In genomic region chr20:33672426-33673114, GRCh38 we compare ENCODE assay signal across 1 cellular context.
TF ChIP-seq lines count a peak whose summit lies in the region.

No MANE protein-coding gene starts in this region.

TF ChIP-seq in HepG2, 621 proteins besides CTCF, POLR2A, EP300 and RAD21 (continued from another document):
- TF ChIP-seq HMGXB3 (CRISPR knock-in tag; IDR thresholded peaks at IDR 0.05; ENCODE audit: borderline replicate concordance): no peak
- no peak for TF ChIP-seq LRRFIP1 (CRISPR knock-in tag; conservative IDR thresholded peaks at IDR 0.05)
- TF ChIP-seq ZNF235 (CRISPR knock-in tag; IDR thresholded peaks at IDR 0.05; ENCODE audit: borderline replicate concordance): no peak
- peak; percentile 2; the same call in 1 of the 2 replicates for TF ChIP-seq ZNF143 (CRISPR knock-in tag; IDR thresholded peaks at IDR 0.05)
- TF ChIP-seq ZSCAN9 (CRISPR knock-in tag; IDR thresholded peaks at IDR 0.05; ENCODE audit: borderline replicate concordance): no peak
- TF ChIP-seq DNMT1 (CRISPR knock-in tag; IDR thresholded peaks at IDR 0.05): no peak
- peak; percentile 28; the same call in 1 of the 2 replicates for TF ChIP-seq ZNF550 (CRISPR knock-in tag; IDR thresholded peaks at IDR 0.05; ENCODE audit: borderline replicate concordance)
- TF ChIP-seq KDM1A (CRISPR knock-in tag; IDR thresholded peaks at IDR 0.05): peak; percentile 71
- TF ChIP-seq TOE1 (CRISPR knock-in tag; IDR thresholded peaks at IDR 0.05): no peak
- TF ChIP-seq ZSCAN25 (CRISPR knock-in tag; IDR thresholded peaks at IDR 0.05): 0 out of 2 replicates have a peak, but pooled peaks have one; percentile 15
- TF ChIP-seq GATA4 (IDR thresholded peaks at IDR 0.05; ENCODE audit: borderline replicate concordance, low read depth): 0 out of 2 replicates have a peak, but pooled peaks have one; percentile 9
- TF ChIP-seq FIP1L1 (IDR thresholded peaks at IDR 0.05; ENCODE audit: borderline replicate concordance, insufficient read depth, low read depth, low read length): 0 out of 2 replicates have a peak, but pooled peaks have one; percentile 17
- no peak for TF ChIP-seq HDAC6 (IDR thresholded peaks at IDR 0.05; ENCODE audit: low read depth, low read length)
- TF ChIP-seq ZSCAN29 (CRISPR knock-in tag; conservative IDR thresholded peaks at IDR 0.05): no peak
- no peak; the same call in 1 of the 2 replicates for TF ChIP-seq ZNF572 (CRISPR knock-in tag; IDR thresholded peaks at IDR 0.05)
- TF ChIP-seq ZBTB46 (CRISPR knock-in tag; IDR thresholded peaks at IDR 0.05; ENCODE audit: borderline replicate concordance): no peak
- TF ChIP-seq ZNF501 (CRISPR knock-in tag; IDR thresholded peaks at IDR 0.05): no peak
- TF ChIP-seq ZNF3 (CRISPR knock-in tag; IDR thresholded peaks at IDR 0.05): no peak
- no peak for TF ChIP-seq HMG20A (CRISPR knock-in tag; IDR thresholded peaks at IDR 0.05; ENCODE audit: borderline replicate concordance)
- TF ChIP-seq PTBP1 (IDR thresholded peaks at IDR 0.05; ENCODE audit: low read depth, low read length, poor library complexity, severe bottlenecking): peak; percentile 28
- TF ChIP-seq GATAD2A (CRISPR knock-in tag; IDR thresholded peaks at IDR 0.05): peak; percentile 26; the same call in 1 of the 2 replicates
- 0 out of 2 replicates have a peak, but pooled peaks have one; percentile 3 for TF ChIP-seq ZNF343 (CRISPR knock-in tag; IDR thresholded peaks at IDR 0.05)
- TF ChIP-seq SMARCE1 (IDR thresholded peaks at IDR 0.05; ENCODE audit: borderline replicate concordance): no peak
- TF ChIP-seq AFF4 (CRISPR knock-in tag; IDR thresholded peaks at IDR 0.05): no peak
- TF ChIP-seq ZNF598 (CRISPR knock-in tag; IDR thresholded peaks at IDR 0.05; ENCODE audit: borderline replicate concordance): no peak
- no peak; the same call in 1 of the 2 replicates for TF ChIP-seq CAMTA2 (CRISPR knock-in tag; IDR thresholded peaks at IDR 0.05; ENCODE audit: borderline replicate concordance)
- 0 out of 2 replicates have a peak, but pooled peaks have one; percentile 13 for TF ChIP-seq ZNF740 (CRISPR knock-in tag; IDR thresholded peaks at IDR 0.05)
- no peak for TF ChIP-seq MED13 (CRISPR knock-in tag; IDR thresholded peaks at IDR 0.05)
- TF ChIP-seq SNAI1 (CRISPR knock-in tag; IDR thresholded peaks at IDR 0.05; ENCODE audit: borderline replicate concordance): no peak
- 0 out of 2 replicates have a peak, but pooled peaks have one; percentile 48 for TF ChIP-seq ZKSCAN5 (CRISPR knock-in tag; IDR thresholded peaks at IDR 0.05)
- 0 out of 2 replicates have a peak, but pooled peaks have one; percentile 55 for TF ChIP-seq CREBL2 (CRISPR knock-in tag; IDR thresholded peaks at IDR 0.05; ENCODE audit: borderline replicate concordance)
- 0 out of 2 replicates have a peak, but pooled peaks have one; percentile 64 for TF ChIP-seq ZNF788 (CRISPR knock-in tag; IDR thresholded peaks at IDR 0.05; ENCODE audit: borderline replicate concordance)
- TF ChIP-seq ZMYM4 (CRISPR knock-in tag; IDR thresholded peaks at IDR 0.05): no peak
- TF ChIP-seq FOXP1 (IDR thresholded peaks at IDR 0.05): no peak
- TF ChIP-seq FOXP1 (CRISPR knock-in tag; IDR thresholded peaks at IDR 0.05): no peak
- no peak for TF ChIP-seq LCORL (IDR thresholded peaks at IDR 0.05)
- TF ChIP-seq LCORL (CRISPR knock-in tag; IDR thresholded peaks at IDR 0.05): no peak; the same call in 1 of the 2 replicates
- 0 out of 2 replicates have a peak, but pooled peaks have one; percentile 5 for TF ChIP-seq ZNF530 (CRISPR knock-in tag; IDR thresholded peaks at IDR 0.05; ENCODE audit: low read depth)
- TF ChIP-seq FOXK1 (CRISPR knock-in tag; IDR thresholded peaks at IDR 0.05; ENCODE audit: borderline replicate concordance, low read depth): no peak
- TF ChIP-seq ZNF672 (CRISPR knock-in tag; IDR thresholded peaks at IDR 0.05): peak; percentile 41; the same call in 1 of the 2 replicates
- no peak for TF ChIP-seq ADNP (CRISPR knock-in tag; IDR thresholded peaks at IDR 0.05)
- TF ChIP-seq SUZ12 (IDR thresholded peaks at IDR 0.05; ENCODE audit: low read depth, low read length): no peak
- TF ChIP-seq HOXA9 (CRISPR knock-in tag; IDR thresholded peaks at IDR 0.05; ENCODE audit: borderline replicate concordance): 0 out of 2 replicates have a peak, but pooled peaks have one; percentile 48
- TF ChIP-seq ONECUT2 (CRISPR knock-in tag; IDR thresholded peaks at IDR 0.05): no peak
- TF ChIP-seq CENPX (CRISPR knock-in tag; IDR thresholded peaks at IDR 0.05): no peak
- TF ChIP-seq CBFB (CRISPR knock-in tag; IDR thresholded peaks at IDR 0.05): no peak
